ENCODE assay signal across 1 cellular context in the genomic region with DNA sequence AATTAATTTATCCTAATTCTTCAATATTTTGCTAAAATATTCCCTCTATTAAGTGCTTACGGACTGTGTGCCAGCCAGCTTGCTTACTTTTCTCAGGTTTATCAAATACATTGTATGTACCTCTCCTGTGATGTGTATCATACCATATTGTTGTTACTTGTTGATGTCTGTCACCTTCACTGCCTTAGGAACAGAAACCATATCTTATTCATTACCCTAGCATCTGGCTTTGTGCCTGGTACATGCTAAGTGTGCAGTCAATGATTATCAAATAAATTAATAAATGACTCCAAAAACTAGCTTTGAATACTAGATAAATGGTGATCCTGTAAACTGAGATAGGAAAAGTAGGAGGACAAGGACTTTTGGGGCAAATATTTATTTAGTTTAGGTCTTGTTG.
TF ChIP-seq lines count a peak whose summit lies in the region.

No MANE protein-coding gene starts in this region.

TF ChIP-seq in HepG2, 621 proteins besides CTCF, POLR2A, EP300 and RAD21:
- no peak for TF ChIP-seq HIVEP1 (CRISPR knock-in tag; IDR thresholded peaks at IDR 0.05)
- TF ChIP-seq MEIS2 (CRISPR knock-in tag; IDR thresholded peaks at IDR 0.05): no peak
- TF ChIP-seq ZBTB3 (CRISPR knock-in tag; IDR thresholded peaks at IDR 0.05; ENCODE audit: borderline replicate concordance, low read depth): no peak
- no peak for TF ChIP-seq MATR3 (CRISPR knock-in tag; IDR thresholded peaks at IDR 0.05)
- no peak for TF ChIP-seq ZNF234 (CRISPR knock-in tag; conservative IDR thresholded peaks at IDR 0.05)
- TF ChIP-seq, protein P1, sequence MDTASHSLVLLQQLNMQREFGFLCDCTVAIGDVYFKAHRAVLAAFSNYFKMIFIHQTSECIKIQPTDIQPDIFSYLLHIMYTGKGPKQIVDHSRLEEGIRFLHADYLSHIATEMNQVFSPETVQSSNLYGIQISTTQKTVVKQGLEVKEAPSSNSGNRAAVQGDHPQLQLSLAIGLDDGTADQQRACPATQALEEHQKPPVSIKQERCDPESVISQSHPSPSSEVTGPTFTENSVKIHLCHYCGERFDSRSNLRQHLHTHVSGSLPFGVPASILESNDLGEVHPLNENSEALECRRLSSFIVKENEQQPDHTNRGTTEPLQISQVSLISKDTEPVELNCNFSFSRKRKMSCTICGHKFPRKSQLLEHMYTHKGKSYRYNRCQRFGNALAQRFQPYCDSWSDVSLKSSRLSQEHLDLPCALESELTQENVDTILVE (CRISPR knock-in tag; IDR thresholded peaks at IDR 0.05): no peak
- TF ChIP-seq ZNF501 (CRISPR knock-in tag; IDR thresholded peaks at IDR 0.05): no peak
- TF ChIP-seq, protein P2, sequence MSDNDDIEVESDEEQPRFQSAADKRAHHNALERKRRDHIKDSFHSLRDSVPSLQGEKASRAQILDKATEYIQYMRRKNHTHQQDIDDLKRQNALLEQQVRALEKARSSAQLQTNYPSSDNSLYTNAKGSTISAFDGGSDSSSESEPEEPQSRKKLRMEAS (IDR thresholded peaks at IDR 0.05): no peak
- no peak for TF ChIP-seq BRD4 (CRISPR knock-in tag; IDR thresholded peaks at IDR 0.05)
- TF ChIP-seq KLF15 (CRISPR knock-in tag; IDR thresholded peaks at IDR 0.05; ENCODE audit: borderline replicate concordance): no peak
- TF ChIP-seq, protein P3, sequence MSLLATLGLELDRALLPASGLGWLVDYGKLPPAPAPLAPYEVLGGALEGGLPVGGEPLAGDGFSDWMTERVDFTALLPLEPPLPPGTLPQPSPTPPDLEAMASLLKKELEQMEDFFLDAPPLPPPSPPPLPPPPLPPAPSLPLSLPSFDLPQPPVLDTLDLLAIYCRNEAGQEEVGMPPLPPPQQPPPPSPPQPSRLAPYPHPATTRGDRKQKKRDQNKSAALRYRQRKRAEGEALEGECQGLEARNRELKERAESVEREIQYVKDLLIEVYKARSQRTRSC (CRISPR knock-in tag; IDR thresholded peaks at IDR 0.05; ENCODE audit: low read depth): no peak
- TF ChIP-seq ZNF333 (CRISPR knock-in tag; IDR thresholded peaks at IDR 0.05; ENCODE audit: borderline replicate concordance): no peak
- no peak for TF ChIP-seq ATF7-NPFF (CRISPR knock-in tag; IDR thresholded peaks at IDR 0.05; ENCODE audit: low read depth)
- no peak for TF ChIP-seq ARHGAP35 (CRISPR knock-in tag; IDR thresholded peaks at IDR 0.05; ENCODE audit: borderline replicate concordance)
- TF ChIP-seq NR3C1 (CRISPR knock-in tag; IDR thresholded peaks at IDR 0.05): no peak
- no peak for TF ChIP-seq NFIB (CRISPR knock-in tag; IDR thresholded peaks at IDR 0.05; ENCODE audit: borderline replicate concordance)
- no peak for TF ChIP-seq ZNF12 (CRISPR knock-in tag; IDR thresholded peaks at IDR 0.05)
- TF ChIP-seq NCOA2 (CRISPR knock-in tag; IDR thresholded peaks at IDR 0.05): no peak
- TF ChIP-seq RXRA (CRISPR knock-in tag; IDR thresholded peaks at IDR 0.05): no peak
- TF ChIP-seq, protein P4, sequence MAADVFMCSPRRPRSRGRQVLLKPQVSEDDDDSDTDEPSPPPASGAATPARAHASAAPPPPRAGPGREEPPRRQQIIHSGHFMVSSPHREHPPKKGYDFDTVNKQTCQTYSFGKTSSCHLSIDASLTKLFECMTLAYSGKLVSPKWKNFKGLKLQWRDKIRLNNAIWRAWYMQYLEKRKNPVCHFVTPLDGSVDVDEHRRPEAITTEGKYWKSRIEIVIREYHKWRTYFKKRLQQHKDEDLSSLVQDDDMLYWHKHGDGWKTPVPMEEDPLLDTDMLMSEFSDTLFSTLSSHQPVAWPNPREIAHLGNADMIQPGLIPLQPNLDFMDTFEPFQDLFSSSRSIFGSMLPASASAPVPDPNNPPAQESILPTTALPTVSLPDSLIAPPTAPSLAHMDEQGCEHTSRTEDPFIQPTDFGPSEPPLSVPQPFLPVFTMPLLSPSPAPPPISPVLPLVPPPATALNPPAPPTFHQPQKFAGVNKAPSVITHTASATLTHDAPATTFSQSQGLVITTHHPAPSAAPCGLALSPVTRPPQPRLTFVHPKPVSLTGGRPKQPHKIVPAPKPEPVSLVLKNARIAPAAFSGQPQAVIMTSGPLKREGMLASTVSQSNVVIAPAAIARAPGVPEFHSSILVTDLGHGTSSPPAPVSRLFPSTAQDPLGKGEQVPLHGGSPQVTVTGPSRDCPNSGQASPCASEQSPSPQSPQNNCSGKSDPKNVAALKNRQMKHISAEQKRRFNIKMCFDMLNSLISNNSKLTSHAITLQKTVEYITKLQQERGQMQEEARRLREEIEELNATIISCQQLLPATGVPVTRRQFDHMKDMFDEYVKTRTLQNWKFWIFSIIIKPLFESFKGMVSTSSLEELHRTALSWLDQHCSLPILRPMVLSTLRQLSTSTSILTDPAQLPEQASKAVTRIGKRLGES (CRISPR knock-in tag; IDR thresholded peaks at IDR 0.05; ENCODE audit: borderline replicate concordance): no peak
